ENCODE assay signal across 9 cellular contexts in genomic region chr15:85414495-85414894, GRCh38. TPM values are rescaled to one million over a fixed set of nuclear protein-coding genes. Genes with fewer than 3 reads are reported as not detected.
DNase-seq lines count a peak whose midpoint lies in the region; ATAC-seq and TF ChIP-seq lines count a peak whose summit lies in the region.
"Had no signal": no experiment of that assay in that cellular context is flagged by ENCODE, and none has a peak within 500 bp of the region (broad histone marks: within the 10 kb centered on the region; RNA-seq: fewer than 3 reads in every experiment).

No MANE protein-coding gene starts in this region.

- no peaks in the 10 kb centered on the region for H3K27me3 ChIP-seq in liver (ENCODE audit: control insufficient read depth in 4 of 4, insufficient read depth in 4 of 4, low read length in 3 of 4)
- no peaks in the 10 kb centered on the region for H3K27me3 ChIP-seq in mesendoderm (ENCODE audit: insufficient read depth, low read length, poor library complexity)

- peaks cover 89% of the 10 kb centered on the region for H3K4me1 Mint-ChIP-seq in HFFc6 (ENCODE audit: low read depth)
- H3K4me1 Mint-ChIP-seq in activated naive CD8-positive, alpha-beta T cell treated with anti-CD3 and anti-CD28 coated beads for 36 hours, result peaks cover 81% of the 10 kb centered on the region

- H2BK15ac ChIP-seq in mesendoderm (replicated peaks; ENCODE audit: low read depth), result no peak overlapping the region

- TF ChIP-seq CTCF in HFFc6 (IDR thresholded peaks at IDR 0.05), result peak; percentile 46; the same call in 1 of the 2 replicates
- TF ChIP-seq CTCF in liver (IDR thresholded peaks at IDR 0.05; ENCODE audit: low read depth, low read length, missing input control), result no peak

- H3K79me1 ChIP-seq in mesendoderm (ENCODE audit: low read length), result peaks cover 22% of the 10 kb centered on the region

- peak; percentile 52 to 68 for TF ChIP-seq RAD21 in liver (IDR thresholded peaks at IDR 0.05)

- H3K27me3 Mint-ChIP-seq in HFFc6 (ENCODE audit: insufficient read depth), result no peaks in the 10 kb centered on the region; the same call in 1 of the 2 replicates
- no peaks in the 10 kb centered on the region for H3K27me3 Mint-ChIP-seq in activated naive CD8-positive, alpha-beta T cell treated with anti-CD3 and anti-CD28 coated beads for 36 hours

- H3K79me2 ChIP-seq in mesendoderm (ENCODE audit: control insufficient read depth, insufficient read depth, low read length), result peaks cover 59% of the 10 kb centered on the region

- no peak overlapping the region for H3K23ac ChIP-seq in mesendoderm (ENCODE audit: low read length)

- peak overlapping the region; percentile 79 for H3K4me3 Mint-ChIP-seq in HFFc6
- H3K4me3 Mint-ChIP-seq in activated naive CD8-positive, alpha-beta T cell treated with anti-CD3 and anti-CD28 coated beads for 36 hours, result peak overlapping the region; percentile 48

- H3K27ac ChIP-seq in liver (ENCODE audit: low read depth in 1 of 2, low read length in 2 of 2) (no peak overlapping the region), mesendoderm (ENCODE audit: low read depth, low read length) (no peak overlapping the region)

- H3K9ac ChIP-seq in liver (ENCODE audit: low read depth in 1 of 2, low read length in 2 of 2) (no peak overlapping the region), mesendoderm (ENCODE audit: low read length) (no peak overlapping the region)

- DNase-seq in Ammon's horn (ENCODE audit: low spot score) (peak; percentile 19), HFFc6 (no peak), T-helper 9 cell (no peak), mesendoderm (no peak), GDM1 (lab: John Stamatoyannopoulos, UW) (no peak)
- no peak for DNase-seq in activated naive CD8-positive, alpha-beta T cell treated with anti-CD3 and anti-CD28 coated beads for 36 hours

- H3K9me3 Mint-ChIP-seq in HFFc6, result no peaks in the 10 kb centered on the region
- H3K9me3 Mint-ChIP-seq in activated naive CD8-positive, alpha-beta T cell treated with anti-CD3 and anti-CD28 coated beads for 36 hours, result peaks cover 7% of the 10 kb centered on the region

- H3K4me1 ChIP-seq in liver (ENCODE audit: control insufficient read depth in 4 of 4, insufficient read depth in 4 of 4, low read length in 3 of 4), result peaks cover 0 to 8% (median 3%) of the 10 kb centered on the region in 4 donors
- H3K4me1 ChIP-seq in mesendoderm (ENCODE audit: control insufficient read depth, low read depth, low read length), result peaks cover 3% of the 10 kb centered on the region

- no peak overlapping the region for H3K18ac ChIP-seq in mesendoderm (ENCODE audit: low read length)

- no peak overlapping the region for H3K4ac ChIP-seq in mesendoderm (ENCODE audit: low read depth, low read length)

- no peak overlapping the region for H2BK5ac ChIP-seq in mesendoderm (ENCODE audit: low read length)

- H2AK5ac ChIP-seq in mesendoderm (ENCODE audit: low read length), result no peak overlapping the region

- H2BK120ac ChIP-seq in mesendoderm (ENCODE audit: low read depth, low read length), result no peak overlapping the region

- H3K9me3 ChIP-seq in liver (ENCODE audit: control insufficient read depth in 4 of 4, low read length in 3 of 4), result no peaks in the 10 kb centered on the region

- H4K5ac ChIP-seq in mesendoderm (ENCODE audit: low read length), result no peak overlapping the region

- no peak for ATAC-seq in HG03025 (IDR thresholded peaks at IDR 0.05; ENCODE audit: low FRiP score, unreplicated experiment)

- no peak overlapping the region for H4K8ac ChIP-seq in mesendoderm (ENCODE audit: low read depth, low read length)

- H3K4me3 ChIP-seq in liver (ENCODE audit: low read depth in 1 of 3, low read length in 3 of 3) (no peak overlapping the region), mesendoderm (ENCODE audit: low read length) (no peak overlapping the region)
- H3K4me3 ChIP-seq: lung had no signal

- H3K4me2 ChIP-seq in mesendoderm (ENCODE audit: low read length), result no peak overlapping the region

- no peak overlapping the region for H3K56ac ChIP-seq in mesendoderm (ENCODE audit: low read length)

- H3K27ac Mint-ChIP-seq in HFFc6, result peak overlapping the region; percentile 81
- peak overlapping the region; percentile 80 for H3K27ac Mint-ChIP-seq in activated naive CD8-positive, alpha-beta T cell treated with anti-CD3 and anti-CD28 coated beads for 36 hours

- H3K36me3 Mint-ChIP-seq in HFFc6 (ENCODE audit: low read depth), result peaks cover 16% of the 10 kb centered on the region
- peaks cover 38% of the 10 kb centered on the region for H3K36me3 Mint-ChIP-seq in activated naive CD8-positive, alpha-beta T cell treated with anti-CD3 and anti-CD28 coated beads for 36 hours

- no peaks in the 10 kb centered on the region for H3K36me3 ChIP-seq in liver (ENCODE audit: control insufficient read depth in 4 of 4, insufficient read depth in 3 of 4, low read depth in 1 of 4, low read length in 3 of 4)
- no peaks in the 10 kb centered on the region for H3K36me3 ChIP-seq in mesendoderm (ENCODE audit: control insufficient read depth, insufficient read depth, low read length)

TF ChIP-seq in liver, 16 proteins besides CTCF, POLR2A, EP300 and RAD21:
- TF ChIP-seq ATF3 (IDR thresholded peaks at IDR 0.05) (no peak), EGR1 (IDR thresholded peaks at IDR 0.05; ENCODE audit: low read depth in 2 of 2) (no peak), FOXA1 (IDR thresholded peaks at IDR 0.05) (no peak), RXRA (IDR thresholded peaks at IDR 0.05) (no peak), REST (IDR thresholded peaks at IDR 0.05) (no peak), ZBTB33 (IDR thresholded peaks at IDR 0.05) (no peak), JUND (IDR thresholded peaks at IDR 0.05) (no peak), TAF1 (conservative IDR thresholded peaks at IDR 0.05) (no peak), FOXA2 (IDR thresholded peaks at IDR 0.05) (no peak), HNF4G (IDR thresholded peaks at IDR 0.05) (no peak)
- TF ChIP-seq, protein P1, sequence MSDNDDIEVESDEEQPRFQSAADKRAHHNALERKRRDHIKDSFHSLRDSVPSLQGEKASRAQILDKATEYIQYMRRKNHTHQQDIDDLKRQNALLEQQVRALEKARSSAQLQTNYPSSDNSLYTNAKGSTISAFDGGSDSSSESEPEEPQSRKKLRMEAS (IDR thresholded peaks at IDR 0.05), result no peak

RNA-seq across cellular contexts. Expression of gene AKAP13, which starts 34.1 kb away (rescaled TPM):
- total RNA-seq in HFFc6 (2021; fragmentation: NEBNext Ultra II Directional; extraction: Animal tissue kit (Norgen Biotek cat#: 25700)), result 10 to 100 TPM; 29.0 to 51.3 (median 35.6) TPM
- total RNA-seq in activated naive CD8-positive, alpha-beta T cell treated with anti-CD3 and anti-CD28 coated beads for 36 hours, result 10 to 100 TPM; 83.2 to 85.2 TPM
- total RNA-seq in liver, result 10 to 100 TPM; 37.9 to 92.3 TPM
- 10 to 100 TPM; 18.6 to 37.0 TPM for polyA plus RNA-seq in liver
- polyA plus RNA-seq in mesendoderm (2013, experiment 1 of 2), result 23.0 TPM
- 24.9 TPM for polyA plus RNA-seq in mesendoderm (2013, experiment 2 of 2)
